In genomic region chr19:58499021-58499927, GRCh38 we compare ENCODE assay signal across 8 cellular contexts. TPM values are rescaled to one million over a fixed set of nuclear protein-coding genes. Genes with fewer than 3 reads are reported as not detected.
DNase-seq lines count a peak whose midpoint lies in the region; ATAC-seq lines count a peak whose summit lies in the region.

No MANE protein-coding gene starts in this region.

- peak overlapping the region; percentile 86 for H3K9ac ChIP-seq in mucosa of stomach (ENCODE audit: low read length)

- H3K9me3 ChIP-seq in esophagus (ENCODE audit: control insufficient read depth in 2 of 2, insufficient read depth in 1 of 2, low read depth in 1 of 2, low read length in 1 of 2): peaks cover 0 to 4% of the 10 kb centered on the region in 2 donors
- H3K9me3 ChIP-seq in mucosa of stomach (ENCODE audit: control insufficient read depth, low read length): no peaks in the 10 kb centered on the region

- H3K27me3 Mint-ChIP-seq in IgD-negative memory B cell: no peaks in the 10 kb centered on the region
- no peaks in the 10 kb centered on the region for H3K27me3 Mint-ChIP-seq in activated T-cell treated with anti-CD3 and anti-CD28 coated beads, Interleukin-2, amount 50 U/mL, for 24 hours

- H3K36me3 ChIP-seq in esophagus (ENCODE audit: control insufficient read depth in 2 of 2, insufficient read depth in 2 of 2, low read length in 1 of 2) (no peaks in the 10 kb centered on the region), mucosa of stomach (ENCODE audit: control insufficient read depth, insufficient read depth, low read length) (no peaks in the 10 kb centered on the region)

- peaks cover 1 to 6% (median 3%) of the 10 kb centered on the region in 3 donors for H3K9me3 Mint-ChIP-seq in IgD-negative memory B cell
- H3K9me3 Mint-ChIP-seq in activated T-cell treated with anti-CD3 and anti-CD28 coated beads, Interleukin-2, amount 50 U/mL, for 24 hours: peaks cover 6% of the 10 kb centered on the region

- peak overlapping the region; percentile 91 to 97 (median 91) for H3K4me3 Mint-ChIP-seq in IgD-negative memory B cell
- peak overlapping the region; percentile 89 for H3K4me3 Mint-ChIP-seq in activated T-cell treated with anti-CD3 and anti-CD28 coated beads, Interleukin-2, amount 50 U/mL, for 24 hours

- H3K36me3 Mint-ChIP-seq in IgD-negative memory B cell: peaks cover 2% of the 10 kb centered on the region
- peaks cover 18% of the 10 kb centered on the region for H3K36me3 Mint-ChIP-seq in activated T-cell treated with anti-CD3 and anti-CD28 coated beads, Interleukin-2, amount 50 U/mL, for 24 hours (ENCODE audit: low read depth)

- peak overlapping the region; percentile 83 to 94 (median 89) for H3K27ac Mint-ChIP-seq in IgD-negative memory B cell
- peak overlapping the region; percentile 91 for H3K27ac Mint-ChIP-seq in activated T-cell treated with anti-CD3 and anti-CD28 coated beads, Interleukin-2, amount 50 U/mL, for 24 hours

- H3K4me1 Mint-ChIP-seq in IgD-negative memory B cell: peaks cover 11 to 14% (median 12%) of the 10 kb centered on the region in 3 donors
- peaks cover 33% of the 10 kb centered on the region for H3K4me1 Mint-ChIP-seq in activated T-cell treated with anti-CD3 and anti-CD28 coated beads, Interleukin-2, amount 50 U/mL, for 24 hours (ENCODE audit: low read depth)

- H3K4me3 ChIP-seq in esophagus (ENCODE audit: low read depth in 1 of 2, low read length in 2 of 2) (peak overlapping the region; percentile 49 to 56), mucosa of stomach (ENCODE audit: low read length) (peak overlapping the region; percentile 65)

- ATAC-seq in GM21529 (IDR thresholded peaks at IDR 0.05; ENCODE audit: unreplicated experiment): peak; percentile 89

- DNase-seq in DMS53 (lab: John Stamatoyannopoulos, UW) (peak; percentile 100), OCI-M1 (lab: John Stamatoyannopoulos, UW) (peak; percentile 100)
- peak; percentile 98 for DNase-seq in activated T-cell treated with anti-CD3 and anti-CD28 coated beads, Interleukin-2, amount 50 U/mL, for 24 hours
- peak; percentile 100 for DNase-seq in stimulated activated CD8-positive, alpha-beta memory T cell treated with anti-CD3 and anti-CD28 coated beads, Interleukin-4, amount 100 ng/mL, for 48 hours

- H3K27me3 ChIP-seq in esophagus (ENCODE audit: control insufficient read depth in 1 of 2, insufficient read depth in 2 of 2, low read length in 2 of 2) (no peaks in the 10 kb centered on the region), mucosa of stomach (ENCODE audit: control insufficient read depth, insufficient read depth, low read length) (no peaks in the 10 kb centered on the region)

- peak overlapping the region; percentile 62 to 83 for H3K27ac ChIP-seq in esophagus (ENCODE audit: low read depth in 2 of 2, low read length in 1 of 2)

- WGBS in esophagus, 2 donors: 1 to 2% methylated on average over 60 of the region's 60 CpGs

- H3K4me1 ChIP-seq in esophagus (ENCODE audit: control insufficient read depth in 2 of 2, insufficient read depth in 2 of 2, low read length in 1 of 2) (peaks cover 0 to 24% of the 10 kb centered on the region in 2 donors), mucosa of stomach (ENCODE audit: control insufficient read depth, insufficient read depth, low read length) (peaks cover 18% of the 10 kb centered on the region)

RNA-seq across cellular contexts. Expression of gene SLC27A5, which starts 12.5 kb away (rescaled TPM):
- 10.3 TPM for polyA plus RNA-seq in IgD-negative memory B cell
- polyA plus RNA-seq in esophagus: 1 to 10 TPM; 7.0 to 7.2 TPM

RNA-seq across cellular contexts. Expression of gene ZBTB45, which starts 20.3 kb away (rescaled TPM):
- polyA plus RNA-seq in IgD-negative memory B cell (7.6 TPM), esophagus (1 to 10 TPM; 6.4 to 7.4 TPM)

RNA-seq across cellular contexts. Expression of gene ZNF446, which starts 23.1 kb away (rescaled TPM):
- 6.7 TPM for polyA plus RNA-seq in IgD-negative memory B cell
- 1 to 10 TPM; 6.9 to 9.9 TPM for polyA plus RNA-seq in esophagus

RNA-seq across cellular contexts. Expression of gene ZNF324, which starts 32.4 kb away (rescaled TPM):
- 12.4 TPM for polyA plus RNA-seq in IgD-negative memory B cell
- polyA plus RNA-seq in esophagus: 1 to 10 TPM; 5.1 to 5.6 TPM

RNA-seq across cellular contexts. Expression of gene TRIM28, which starts 44.6 kb away (rescaled TPM):
- polyA plus RNA-seq in IgD-negative memory B cell: 38.9 TPM
- 100 to 1,000 TPM; 159 to 175 TPM for polyA plus RNA-seq in esophagus

Comparison
In these comparisons a context has a peak if more than half of its experiments do, and no peak if none do; other contexts are left out.
1. Peak in every context shown above with its lines: DNase-seq, ATAC-seq, H3K4me3 ChIP-seq and H3K27ac ChIP-seq.